In the genomic region with DNA sequence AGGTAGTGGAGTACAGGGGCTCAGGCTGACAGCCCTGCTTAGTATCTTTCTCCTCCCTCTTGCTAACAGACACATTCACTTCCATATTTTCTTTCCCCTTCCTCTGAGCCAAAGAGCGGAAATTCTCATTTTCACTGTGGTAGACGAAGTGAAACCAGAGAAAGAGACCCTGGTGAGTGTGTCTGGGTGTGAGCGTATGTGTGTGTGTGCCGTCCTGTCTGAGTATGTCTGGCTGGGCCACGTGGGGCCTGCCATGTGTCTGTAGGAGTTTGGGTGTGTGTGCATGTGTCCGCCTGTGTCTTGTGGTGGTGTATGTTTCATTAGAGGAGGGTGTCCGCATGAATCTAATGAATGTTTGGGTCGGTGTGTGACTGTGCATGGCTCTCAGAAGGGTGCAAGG, we compare ENCODE assay signal across 9 cellular contexts. TPM values are rescaled to one million over a fixed set of nuclear protein-coding genes. Genes with fewer than 3 reads are reported as not detected.
DNase-seq lines count a peak whose midpoint lies in the region; ATAC-seq lines count a peak whose summit lies in the region.
"Had no signal": no experiment of that assay in that cellular context is flagged by ENCODE, and none has a peak within 500 bp of the region (broad histone marks: within the 10 kb centered on the region; RNA-seq: fewer than 3 reads in every experiment).

No MANE protein-coding gene starts in this region.

- peaks cover 20% of the 10 kb centered on the region for H3K4me1 Mint-ChIP-seq in activated CD4-positive, alpha-beta T cell treated with anti-CD3 and anti-CD28 coated beads for 36 hours
- H3K4me1 Mint-ChIP-seq in stimulated activated naive B cell treated with anti-CD40 and anti-IgM and Interleukin-4, amounts not matched to agents 10 μg/mL and 1 μg/mL and 100 μg/mL, for 72 hours: peaks cover 28 to 39% of the 10 kb centered on the region in 2 donors

- H3K27ac Mint-ChIP-seq in activated CD4-positive, alpha-beta T cell treated with anti-CD3 and anti-CD28 coated beads for 36 hours: no peak overlapping the region
- H3K27ac Mint-ChIP-seq in stimulated activated naive B cell treated with anti-CD40 and anti-IgM and Interleukin-4, amounts not matched to agents 10 μg/mL and 1 μg/mL and 100 μg/mL, for 72 hours: peak overlapping the region; percentile 68

- no peaks in the 10 kb centered on the region for H3K9me3 Mint-ChIP-seq in activated CD4-positive, alpha-beta T cell treated with anti-CD3 and anti-CD28 coated beads for 36 hours (ENCODE audit: low read depth)
- H3K9me3 Mint-ChIP-seq in stimulated activated naive B cell treated with anti-CD40 and anti-IgM and Interleukin-4, amounts not matched to agents 10 μg/mL and 1 μg/mL and 100 μg/mL, for 72 hours: no peaks in the 10 kb centered on the region

- peak; percentile 73 for ATAC-seq in activated CD4-positive, alpha-beta T cell treated with anti-CD3 and anti-CD28 coated beads for 36 hours
- ATAC-seq in left ventricle myocardium superior: peak; percentile 50
- ATAC-seq in stimulated activated naive B cell treated with anti-CD40 and anti-IgM and Interleukin-4, amounts not matched to agents 10 μg/mL and 1 μg/mL and 100 μg/mL, for 72 hours (replicated peaks): peak; percentile 86

- no peak overlapping the region for H3K4me3 Mint-ChIP-seq in activated CD4-positive, alpha-beta T cell treated with anti-CD3 and anti-CD28 coated beads for 36 hours
- H3K4me3 Mint-ChIP-seq in stimulated activated naive B cell treated with anti-CD40 and anti-IgM and Interleukin-4, amounts not matched to agents 10 μg/mL and 1 μg/mL and 100 μg/mL, for 72 hours: peak overlapping the region; percentile 33 to 72

- CTCF ChIA-PET in activated CD4-positive, alpha-beta T cell treated with anti-CD3 and anti-CD28 coated beads for 36 hours (lab: Charles Lee): no interaction called here

- intact Hi-C loops in activated CD4-positive, alpha-beta T cell treated with anti-CD3 and anti-CD28 coated beads for 36 hours (cut with DNase I, micrococcal nuclease): no loop called here
- intact Hi-C loops in left ventricle myocardium superior (cut with micrococcal nuclease): no loop called here

- peaks cover 41% of the 10 kb centered on the region for H3K27me3 Mint-ChIP-seq in activated CD4-positive, alpha-beta T cell treated with anti-CD3 and anti-CD28 coated beads for 36 hours
- peaks cover 21 to 29% of the 10 kb centered on the region in 2 donors for H3K27me3 Mint-ChIP-seq in stimulated activated naive B cell treated with anti-CD40 and anti-IgM and Interleukin-4, amounts not matched to agents 10 μg/mL and 1 μg/mL and 100 μg/mL, for 72 hours

- H3K36me3 Mint-ChIP-seq in activated CD4-positive, alpha-beta T cell treated with anti-CD3 and anti-CD28 coated beads for 36 hours (ENCODE audit: low read depth): no peaks in the 10 kb centered on the region
- no peaks in the 10 kb centered on the region for H3K36me3 Mint-ChIP-seq in stimulated activated naive B cell treated with anti-CD40 and anti-IgM and Interleukin-4, amounts not matched to agents 10 μg/mL and 1 μg/mL and 100 μg/mL, for 72 hours

- POLR2A ChIA-PET in activated CD4-positive, alpha-beta T cell treated with anti-CD3 and anti-CD28 coated beads for 36 hours (lab: Charles Lee): interaction anchor here (0.7 kb wide), 1 partner anchor 12 kb away, joined by 3 read pairs; no protein-coding TSS in a partner anchor

- DNase-seq in activated CD4-positive, alpha-beta T cell treated with anti-CD3 and anti-CD28 coated beads for 36 hours: peak; percentile 51
- DNase-seq in activated CD4-positive, alpha-beta T cell treated with anti-CD3 and anti-CD28 coated beads for 4 hours: no peak
- DNase-seq in SIG-M5 (lab: John Stamatoyannopoulos, UW) (peak; percentile 33), left ventricle myocardium superior (peak; percentile 60), NCI-H1105 treated with DMSO at 0.1 percent for 48 hours (lab: John Stamatoyannopoulos, UW) (no peak), SW 1271 (lab: John Stamatoyannopoulos, UW) (no peak), DMS79 (lab: John Stamatoyannopoulos, UW) (no peak)
- DNase-seq in stimulated activated naive B cell treated with anti-CD40 and anti-IgM and Interleukin-4, amounts not matched to agents 10 μg/mL and 1 μg/mL and 100 μg/mL, for 72 hours: peak; percentile 58
- DNase-seq: islet precursor cell had no signal

RNA-seq across cellular contexts. Expression of gene COL8A2, which starts 1.7 kb away (rescaled TPM):
- total RNA-seq in activated CD4-positive, alpha-beta T cell treated with anti-CD3 and anti-CD28 coated beads for 36 hours: under 1 TPM; 0.05 TPM
- total RNA-seq in left ventricle myocardium superior: 0.67 TPM

RNA-seq across cellular contexts. Expression of gene TRAPPC3, which starts 25.9 kb away (rescaled TPM):
- total RNA-seq in activated CD4-positive, alpha-beta T cell treated with anti-CD3 and anti-CD28 coated beads for 36 hours: 10 to 100 TPM; 43.8 to 53.8 TPM
- 57.8 TPM for total RNA-seq in left ventricle myocardium superior

RNA-seq across cellular contexts. Expression of gene MAP7D1, which starts 32.6 kb away (rescaled TPM):
- total RNA-seq in activated CD4-positive, alpha-beta T cell treated with anti-CD3 and anti-CD28 coated beads for 36 hours: 100 to 1,000 TPM; 122 to 133 TPM
- 385 TPM for total RNA-seq in left ventricle myocardium superior

RNA-seq across cellular contexts. Expression of gene ADPRS, which starts 34.7 kb away (rescaled TPM):
- total RNA-seq in activated CD4-positive, alpha-beta T cell treated with anti-CD3 and anti-CD28 coated beads for 36 hours: 10 to 100 TPM; 34.0 to 43.9 TPM
- total RNA-seq in left ventricle myocardium superior: 16.9 TPM

RNA-seq across cellular contexts. Expression of gene TEKT2, which starts 39.5 kb away (rescaled TPM):
- total RNA-seq in activated CD4-positive, alpha-beta T cell treated with anti-CD3 and anti-CD28 coated beads for 36 hours: under 1 TPM in 1 of 2 experiments, not detected in 1; 0.16 TPM
- total RNA-seq in left ventricle myocardium superior: not detected

Comparison
In these comparisons a context has a peak if more than half of its experiments do, and no peak if none do; other contexts are left out.
1. DNase-seq: peak in activated CD4-positive, alpha-beta T cell treated with anti-CD3 and anti-CD28 coated beads for 36 hours (single experiment), SIG-M5 (single experiment), left ventricle myocardium superior (single experiment) and stimulated activated naive B cell treated with anti-CD40 and anti-IgM and Interleukin-4, amounts not matched to agents 10 μg/mL and 1 μg/mL and 100 μg/mL, for 72 hours (single experiment); none in activated CD4-positive, alpha-beta T cell treated with anti-CD3 and anti-CD28 coated beads for 4 hours (0 of 2), NCI-H1105 treated with DMSO at 0.1 percent for 48 hours (single experiment), SW 1271 (0 of 2) and DMS79 (single experiment).
2. Peak in every context shown above with its lines, with median percentiles within 50 percentile points of each other: ATAC-seq.